In genomic region chr17:48832491-48832890, GRCh38 we compare ENCODE assay signal across 12 cellular contexts. TPM values are rescaled to one million over a fixed set of nuclear protein-coding genes. Genes with fewer than 3 reads are reported as not detected.
DNase-seq lines count a peak whose midpoint lies in the region; ATAC-seq and TF ChIP-seq lines count a peak whose summit lies in the region.
"Had no signal": no experiment of that assay in that cellular context is flagged by ENCODE, and none has a peak within 500 bp of the region (broad histone marks: within the 10 kb centered on the region; RNA-seq: fewer than 3 reads in every experiment).

No MANE protein-coding gene starts in this region.

- H3F3A ChIP-seq in Loucy (ENCODE audit: low read depth), result no peaks in the 10 kb centered on the region; the same call in 1 of the 2 replicates

- intact Hi-C loops in CD8-positive, alpha-beta T cell (cut with DNase I, micrococcal nuclease), result no loop called here

- H3K27me3 ChIP-seq in CD8-positive, alpha-beta T cell (ENCODE audit: insufficient read depth, low read length), result no peaks in the 10 kb centered on the region
- no peaks in the 10 kb centered on the region for H3K27me3 ChIP-seq in Loucy (ENCODE audit: insufficient read depth, low read length, poor library complexity, severe bottlenecking)
- H3K27me3 ChIP-seq in duodenal mucosa (ENCODE audit: control insufficient read depth in 1 of 2, insufficient read depth in 2 of 2, low read length in 2 of 2), result no peaks in the 10 kb centered on the region

- peaks cover 63% of the 10 kb centered on the region for H3K4me1 Mint-ChIP-seq in CD8-positive, alpha-beta T cell (ENCODE audit: low read depth)
- H3K4me1 Mint-ChIP-seq in nephron, result no peaks in the 10 kb centered on the region

- no peaks in the 10 kb centered on the region for H3K9me3 ChIP-seq in CD8-positive, alpha-beta T cell (ENCODE audit: low read length)
- H3K9me3 ChIP-seq in Loucy (ENCODE audit: insufficient read depth, low read depth, low read length) (no peaks in the 10 kb centered on the region), duodenal mucosa (ENCODE audit: control insufficient read depth in 1 of 2, low read length in 2 of 2) (no peaks in the 10 kb centered on the region)

- H3K9ac ChIP-seq in Loucy (ENCODE audit: low read depth, low read length, poor library complexity, severe bottlenecking), result peak overlapping the region; percentile 23
- H3K9ac ChIP-seq in duodenal mucosa (ENCODE audit: low read depth in 1 of 2, low read length in 2 of 2), result no peak overlapping the region

- peaks cover 43% of the 10 kb centered on the region for H3K79me2 ChIP-seq in Loucy (ENCODE audit: insufficient read depth, low read length)

- CTCF ChIA-PET in CD8-positive, alpha-beta T cell (lab: Charles Lee), result interaction anchor here (1.3 kb wide), 1 partner anchor 47 kb away, joined by 4 read pairs; no protein-coding TSS in a partner anchor

- H3K27ac Mint-ChIP-seq in CD8-positive, alpha-beta T cell, result no peak overlapping the region
- no peak overlapping the region for H3K27ac Mint-ChIP-seq in nephron

- H4K20me1 ChIP-seq in Loucy (ENCODE audit: insufficient read depth, low read length, poor library complexity, severe bottlenecking), result peaks cover 5% of the 10 kb centered on the region

- ATAC-seq in CD8-positive, alpha-beta T cell, result no peak
- ATAC-seq in GM21423 (IDR thresholded peaks at IDR 0.05; ENCODE audit: unreplicated experiment), result no peak
- ATAC-seq: activated CD4-positive, CD25-positive, alpha-beta regulatory T cell treated with anti-CD3 and anti-CD28 coated beads, Interleukin-2, amount 50 U/mL, for 24 hours had no signal

- no peak overlapping the region for H2AFZ ChIP-seq in Loucy (ENCODE audit: low read length)

- H3K4me3 Mint-ChIP-seq in CD8-positive, alpha-beta T cell, result peak overlapping the region; percentile 35
- peak overlapping the region; percentile 51 to 79 (median 53) for H3K4me3 Mint-ChIP-seq in nephron

- H3K36me3 Mint-ChIP-seq in CD8-positive, alpha-beta T cell, result peaks cover 8% of the 10 kb centered on the region
- H3K36me3 Mint-ChIP-seq in nephron (ENCODE audit: low read depth), result no peaks in the 10 kb centered on the region

- no peak overlapping the region for H3K4me3 ChIP-seq in CD8-positive, alpha-beta T cell (ENCODE audit: low read depth, low read length)
- H3K4me3 ChIP-seq in Loucy (ENCODE audit: low read length, poor library complexity, severe bottlenecking), result peak overlapping the region; percentile 99
- H3K4me3 ChIP-seq in duodenal mucosa (ENCODE audit: low read depth in 1 of 2, low read length in 2 of 2), result peak overlapping the region; percentile 3 to 21

- TF ChIP-seq CTCF in CD8-positive, alpha-beta T cell (IDR thresholded peaks at IDR 0.05), result no peak
- TF ChIP-seq CTCF in Loucy (conservative IDR thresholded peaks at IDR 0.05; ENCODE audit: low read length), result no peak
- TF ChIP-seq CTCF in nephron (IDR thresholded peaks at IDR 0.05; ENCODE audit: unreplicated experiment in 3 of 3), result no peak

- DNase-seq in CD8-positive, alpha-beta T cell, result no peak
- no peak for DNase-seq in SW 1271 (lab: John Stamatoyannopoulos, UW)
- no peak for DNase-seq in stimulated activated CD4-positive, alpha-beta T cell treated with anti-CD3 and anti-CD28 coated beads, Interleukin-4, amount 100 ng/mL, for 4 hours
- DNase-seq: kidney, NCI-H526, small intestine had no signal

- peaks cover 42% of the 10 kb centered on the region for H3K4me1 ChIP-seq in CD8-positive, alpha-beta T cell (ENCODE audit: insufficient read depth, low read length)
- peaks cover 49% of the 10 kb centered on the region for H3K4me1 ChIP-seq in Loucy (ENCODE audit: insufficient read depth, low read length, poor library complexity, severe bottlenecking)
- peaks cover 32 to 43% of the 10 kb centered on the region in 2 donors for H3K4me1 ChIP-seq in duodenal mucosa (ENCODE audit: control insufficient read depth in 1 of 2, insufficient read depth in 2 of 2, low read length in 2 of 2)

- POLR2A ChIA-PET in CD8-positive, alpha-beta T cell (lab: Charles Lee), result no interaction called here

- H3K9me2 ChIP-seq in Loucy (replicated peaks; ENCODE audit: low read depth, low read length), result no peaks in the 10 kb centered on the region

- H3K27me3 Mint-ChIP-seq in CD8-positive, alpha-beta T cell (ENCODE audit: low read depth), result peaks cover 2% of the 10 kb centered on the region
- H3K27me3 Mint-ChIP-seq in nephron (ENCODE audit: low read depth), result no peaks in the 10 kb centered on the region

- H3K27ac ChIP-seq in CD8-positive, alpha-beta T cell (ENCODE audit: low read depth, low read length), result no peak overlapping the region
- H3K27ac ChIP-seq in duodenal mucosa (ENCODE audit: low read depth, low read length), result no peak overlapping the region

- peak overlapping the region; percentile 85 for H3K4me2 ChIP-seq in Loucy (ENCODE audit: low read depth, low read length, poor library complexity, severe bottlenecking)

- H3K36me3 ChIP-seq in CD8-positive, alpha-beta T cell (ENCODE audit: insufficient read depth, low read length), result no peaks in the 10 kb centered on the region
- H3K36me3 ChIP-seq in Loucy (ENCODE audit: insufficient read depth, low read length) (no peaks in the 10 kb centered on the region), duodenal mucosa (ENCODE audit: control insufficient read depth in 1 of 2, insufficient read depth in 2 of 2, low read length in 2 of 2) (peaks cover 0 to 3% of the 10 kb centered on the region in 2 donors)

- no peaks in the 10 kb centered on the region for H3K9me3 Mint-ChIP-seq in CD8-positive, alpha-beta T cell
- no peaks in the 10 kb centered on the region for H3K9me3 Mint-ChIP-seq in nephron

RNA-seq across cellular contexts. Expression of gene CALCOCO2, which starts 1.7 kb away (rescaled TPM):
- 100 to 1,000 TPM; 112 to 121 TPM for total RNA-seq in CD8-positive, alpha-beta T cell

RNA-seq across cellular contexts. Expression of gene TTLL6, which starts 15.5 kb away (rescaled TPM):
- not detected for total RNA-seq in CD8-positive, alpha-beta T cell
- total RNA-seq: myocyte had no signal
